ENCODE assay signal across 14 cellular contexts in the genomic region with DNA sequence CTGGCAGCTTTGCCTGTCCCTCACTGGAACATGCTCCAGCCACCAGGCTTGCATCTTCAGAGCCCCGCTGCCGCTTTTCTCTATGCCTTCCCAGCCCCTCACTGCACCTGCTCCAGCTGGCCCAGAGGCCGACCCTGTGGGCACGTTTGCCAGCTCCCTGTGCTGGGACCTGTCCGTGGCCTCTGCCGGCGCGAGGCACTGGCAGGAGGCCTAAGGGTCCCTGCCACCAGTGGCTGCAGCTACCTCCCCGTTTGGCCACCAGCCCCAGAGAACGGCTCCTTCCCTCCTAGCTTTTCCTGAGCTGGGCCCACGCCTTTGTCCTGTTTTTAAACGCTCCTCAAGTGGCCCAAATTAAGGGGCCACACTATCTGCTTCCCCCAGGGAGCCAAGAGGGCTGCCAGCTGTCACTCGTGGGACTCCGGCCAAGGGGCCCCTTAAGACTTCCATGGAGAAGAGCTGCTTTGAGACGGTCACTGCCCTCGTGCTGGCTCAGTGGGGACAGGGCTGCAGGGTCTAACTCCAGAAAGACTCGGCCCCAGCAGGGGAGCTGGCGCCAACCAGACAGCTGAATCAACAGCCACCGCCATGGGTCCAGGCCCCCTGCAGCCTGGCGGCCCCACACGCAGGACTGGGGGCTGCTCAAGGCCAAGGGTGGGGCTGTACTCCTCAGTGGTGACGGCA. TPM values are rescaled to one million over a fixed set of nuclear protein-coding genes. Genes with fewer than 3 reads are reported as not detected.
DNase-seq lines count a peak whose midpoint lies in the region; ATAC-seq and TF ChIP-seq lines count a peak whose summit lies in the region.
"Had no signal": no experiment of that assay in that cellular context is flagged by ENCODE, and none has a peak within 500 bp of the region (broad histone marks: within the 10 kb centered on the region; RNA-seq: fewer than 3 reads in every experiment).

No MANE protein-coding gene starts in this region.

- dilution Hi-C loops in IMR-90 (cut with HindIII; ENCODE audit: low sequenced_read_pairs, unreplicated experiment) = no loop called here

- H2BK15ac ChIP-seq in IMR-90 (ENCODE audit: low read depth, low read length) = no peak overlapping the region

- H3K9ac ChIP-seq in IMR-90 (ENCODE audit: low read depth, low read length) = no peak overlapping the region

- peak overlapping the region; percentile 83 for H2AK9ac ChIP-seq in IMR-90 (replicated peaks; ENCODE audit: low read depth, low read length, poor library complexity)

- TF ChIP-seq POLR2A in IMR-90 (IDR thresholded peaks at IDR 0.05; ENCODE audit: low read depth, low read length) = no peak

- H4K8ac ChIP-seq in IMR-90 (ENCODE audit: low read depth in 2 of 2, low read length in 2 of 2) = no peak overlapping the region

- BruUV-seq in IMR-90 (replicated peaks; lab: Mats Ljungman, UMichigan) = no TSS peak

- no peak overlapping the region for H2BK20ac ChIP-seq in IMR-90 (ENCODE audit: low read depth, low read length)

- 0 out of 2 replicates have a peak overlapping the region, but pooled peaks have one; percentile 41 for H3K14ac ChIP-seq in IMR-90 (replicated peaks; ENCODE audit: low read depth, low read length)

- no peak overlapping the region for H3K4me3 ChIP-seq in IMR-90 (ENCODE audit: insufficient read depth, low read depth, low read length)
- no peak overlapping the region for H3K4me3 ChIP-seq in heart right ventricle
- no peak overlapping the region for H3K4me3 ChIP-seq in skin epidermis
- H3K4me3 ChIP-seq: pancreas, stomach had no signal

- 0 out of 2 replicates have a peak overlapping the region, but pooled peaks have one; percentile 35 for H2AK5ac ChIP-seq in IMR-90 (ENCODE audit: low read depth, low read length)

- H3K23ac ChIP-seq in IMR-90 (ENCODE audit: low read depth, low read length) = no peak overlapping the region

- H2AFZ ChIP-seq in IMR-90 (replicated peaks; ENCODE audit: low read length, poor library complexity) = peak overlapping the region; percentile 71

- intact Hi-C loops in IMR-90 (cut with micrococcal nuclease) = no loop called here
- intact Hi-C loops in heart right ventricle (cut with DNase I) = no loop called here

- POLR2A ChIA-PET in IMR-90 (lab: Charles Lee; ENCODE audit: unreplicated experiment) = no interaction called here

- no peaks in the 10 kb centered on the region for H3K9me3 ChIP-seq in IMR-90 (ENCODE audit: control insufficient read depth, insufficient read depth, low read length)
- H3K9me3 ChIP-seq in heart right ventricle = no peaks in the 10 kb centered on the region
- H3K9me3 ChIP-seq: pancreas, stomach had no signal

- no peak overlapping the region for H2BK5ac ChIP-seq in IMR-90 (ENCODE audit: low read depth, low read length, poor library complexity, severe bottlenecking)

- CTCF ChIA-PET in IMR-90 (lab: Yijun Ruan, JAX) = no interaction called here

- DNase-seq in IMR-90 = no peak
- peak; percentile 83 for DNase-seq in NCI-H446 treated with DMSO at 0.1 percent for 48 hours (lab: John Stamatoyannopoulos, UW)
- DNase-seq in heart right ventricle = no peak
- DNase-seq in HCEC 1CT = no peak
- no peak for DNase-seq in epidermal melanocyte (ENCODE audit: insufficient read length, low spot score)
- DNase-seq in stimulated activated CD8-positive, alpha-beta memory T cell treated with anti-CD3 and anti-CD28 coated beads, Interleukin-4, amount 100 ng/mL, for 48 hours = no peak
- DNase-seq: effector CD4-positive, alpha-beta T cell; stimulated activated CD4-positive, alpha-beta T cell treated with anti-CD3 and anti-CD28 coated beads, Interleukin-2, amount 100 ng/mL, for 48 hours; stomach had no signal

- 62% methylated on average over 7 of the region's 22 CpGs; no CpG with 5 or more reads in 1 of the 2 experiments for WGBS in IMR-90 (ENCODE audit: extremely low coverage in 2 of 2, insufficient read length in 1 of 2), 2 experiments
- WGBS in heart right ventricle, 2 donors = 29 to 37% methylated on average over 22 of the region's 22 CpGs

- H2BK120ac ChIP-seq in IMR-90 (ENCODE audit: low read depth, low read length) = 0 out of 2 replicates have a peak overlapping the region, but pooled peaks have one; percentile 26

- ATAC-seq in IMR-90 (ENCODE audit: low read depth) = no peak
- ATAC-seq in heart right ventricle = no peak
- ATAC-seq in GM18907 (IDR thresholded peaks at IDR 0.05; ENCODE audit: unreplicated experiment) = no peak
- ATAC-seq: activated naive CD4-positive, alpha-beta T cell treated with anti-CD3 and anti-CD28 coated beads, Interleukin-2, amount 50 U/mL, for 72 hours; pancreas had no signal

- H3K18ac ChIP-seq in IMR-90 (ENCODE audit: low read depth, low read length) = no peak overlapping the region

- H3K27me3 ChIP-seq in IMR-90 (ENCODE audit: control insufficient read depth, insufficient read depth, low read length) (no peaks in the 10 kb centered on the region), heart right ventricle (no peaks in the 10 kb centered on the region)
- H3K27me3 ChIP-seq: pancreas, stomach had no signal

- no peaks in the 10 kb centered on the region for H4K20me1 ChIP-seq in IMR-90 (ENCODE audit: insufficient read depth, low read length)

- H3K27ac ChIP-seq in IMR-90 (ENCODE audit: insufficient read depth, low read length) (no peak overlapping the region), heart right ventricle (peak overlapping the region; percentile 41 to 94 (median 66)), skin epidermis (peak overlapping the region in 17 of 21 experiments; percentile 2 to 77 (median 45))
- H3K27ac ChIP-seq: pancreas had no signal

- no peak overlapping the region for H3K56ac ChIP-seq in IMR-90 (ENCODE audit: extremely low read depth, insufficient read depth, low read length)

- H3K36me3 ChIP-seq in IMR-90 (ENCODE audit: control insufficient read depth, insufficient read depth, low read length) (no peaks in the 10 kb centered on the region), heart right ventricle (no peaks in the 10 kb centered on the region)
- H3K36me3 ChIP-seq: pancreas, stomach had no signal

- H3K9me1 ChIP-seq in IMR-90 (ENCODE audit: insufficient read depth, low read length) = peaks cover 27% of the 10 kb centered on the region

- no peak overlapping the region for H3K4me2 ChIP-seq in IMR-90 (ENCODE audit: low read depth, low read length)

- in situ Hi-C loops in IMR-90 (cut with MboI; ENCODE audit: low sequenced_read_pairs) = no loop called here

- no peak overlapping the region; the same call in 1 of the 2 replicates for H4K91ac ChIP-seq in IMR-90 (ENCODE audit: insufficient read depth, low read depth, low read length)

- H3K79me1 ChIP-seq in IMR-90 (ENCODE audit: low read depth in 1 of 2, low read length in 2 of 2) = peaks cover 0 to 14% of the 10 kb centered on the region in 2 experiments; a peak in 1 of 4 replicates

- no peak for TF ChIP-seq CTCF in IMR-90 (conservative IDR thresholded peaks at IDR 0.05; ENCODE audit: low read depth, low read length)
- no peak for TF ChIP-seq CTCF in heart right ventricle (IDR thresholded peaks at IDR 0.05)

- peaks cover 33% of the 10 kb centered on the region for H3K4me1 ChIP-seq in IMR-90 (ENCODE audit: control insufficient read depth, insufficient read depth, low read length)
- peaks cover 41 to 92% (median 75%) of the 10 kb centered on the region in 9 donors for H3K4me1 ChIP-seq in heart right ventricle

- H3K4ac ChIP-seq in IMR-90 (ENCODE audit: low read depth, low read length) = no peak overlapping the region; the same call in 1 of the 2 replicates

- TF ChIP-seq RAD21 in IMR-90 (IDR thresholded peaks at IDR 0.05; ENCODE audit: low read length) = no peak

- H4K5ac ChIP-seq in IMR-90 (ENCODE audit: low read depth, low read length) = no peak overlapping the region

TF ChIP-seq in IMR-90, 13 proteins besides CTCF, POLR2A, EP300 and RAD21:
- TF ChIP-seq NFE2L2 (IDR thresholded peaks at IDR 0.05; ENCODE audit: low read depth, low read length) = no peak
- TF ChIP-seq, protein P1, sequence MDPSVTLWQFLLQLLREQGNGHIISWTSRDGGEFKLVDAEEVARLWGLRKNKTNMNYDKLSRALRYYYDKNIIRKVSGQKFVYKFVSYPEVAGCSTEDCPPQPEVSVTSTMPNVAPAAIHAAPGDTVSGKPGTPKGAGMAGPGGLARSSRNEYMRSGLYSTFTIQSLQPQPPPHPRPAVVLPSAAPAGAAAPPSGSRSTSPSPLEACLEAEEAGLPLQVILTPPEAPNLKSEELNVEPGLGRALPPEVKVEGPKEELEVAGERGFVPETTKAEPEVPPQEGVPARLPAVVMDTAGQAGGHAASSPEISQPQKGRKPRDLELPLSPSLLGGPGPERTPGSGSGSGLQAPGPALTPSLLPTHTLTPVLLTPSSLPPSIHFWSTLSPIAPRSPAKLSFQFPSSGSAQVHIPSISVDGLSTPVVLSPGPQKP (IDR thresholded peaks at IDR 0.05; ENCODE audit: borderline replicate concordance, low read depth, low read length) = no peak
- TF ChIP-seq RCOR1 (IDR thresholded peaks at IDR 0.05; ENCODE audit: insufficient replicate concordance, low read length) = no peak
- no peak for TF ChIP-seq CEBPB (IDR thresholded peaks at IDR 0.05; ENCODE audit: low read depth, low read length)
- no peak for TF ChIP-seq MXI1 (IDR thresholded peaks at IDR 0.05; ENCODE audit: borderline replicate concordance, low read depth, low read length)
- TF ChIP-seq CHD1 (IDR thresholded peaks at IDR 0.05; ENCODE audit: low read depth, low read length) = no peak
- no peak for TF ChIP-seq SMC3 (IDR thresholded peaks at IDR 0.05; ENCODE audit: low read depth, low read length)
- no peak for TF ChIP-seq MAFK (IDR thresholded peaks at IDR 0.05; ENCODE audit: low read depth, low read length)
- TF ChIP-seq BHLHE40 (IDR thresholded peaks at IDR 0.05; ENCODE audit: low read depth, low read length) = no peak
- TF ChIP-seq FOS (IDR thresholded peaks at IDR 0.05; ENCODE audit: low read depth, low read length) = no peak
- TF ChIP-seq RFX5 (IDR thresholded peaks at IDR 0.05; ENCODE audit: low read depth, low read length) = no peak
- TF ChIP-seq MAZ (IDR thresholded peaks at IDR 0.05; ENCODE audit: borderline replicate concordance, low read depth, low read length) = no peak

RNA-seq across cellular contexts. Expression of a gene that starts 24.6 kb away (rescaled TPM):
- total RNA-seq in IMR-90 (2012; rRNA removed) (under 0.01 TPM in 2 replicates), heart right ventricle (not detected)
- polyA plus RNA-seq in IMR-90 (2012; rRNA removed) (0.15 and 0.16 TPM in 2 replicates), heart right ventricle (not detected)
- 0.21 and 0.23 TPM in 2 replicates for polyA plus RNA-seq in IMR-90 (2012; cell fraction: cytosol; rRNA removed)
- polyA plus RNA-seq in IMR-90 (2012; cell fraction: nucleus; rRNA removed; ENCODE audit: low replicate concordance) = 0.10 and 0.15 TPM in 2 replicates
- total RNA-seq: stomach; T-helper 2 cell treated with Interferon-gamma antibody and Interleukin-4, amounts not matched to agents 100 ng/mL and 5 ng/mL, for 36 hours had no signal
